ENCODE assay signal across 23 cellular contexts in the genomic region with DNA sequence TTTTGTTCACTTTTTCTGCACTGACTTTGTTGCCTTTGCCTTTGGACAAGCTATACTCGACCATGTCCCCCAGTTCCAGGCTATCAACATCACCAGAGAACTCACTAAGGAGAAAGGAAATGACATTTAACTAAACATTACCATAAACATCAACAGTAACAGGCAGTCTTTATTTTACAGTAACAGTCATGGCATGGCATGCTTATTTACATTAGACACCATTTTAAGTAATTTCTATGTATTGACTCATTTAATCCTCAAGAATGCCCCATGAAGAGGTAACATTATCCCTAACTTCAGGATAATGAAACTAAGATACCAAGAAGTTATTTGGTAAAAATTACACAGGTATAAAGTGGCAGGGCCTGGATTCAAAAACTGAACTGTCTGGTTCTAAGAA. TPM values are rescaled to one million over a fixed set of nuclear protein-coding genes. Genes with fewer than 3 reads are reported as not detected.
"Had no signal": no experiment of that assay in that cellular context is flagged by ENCODE, and none has a peak within 500 bp of the region (broad histone marks: within the 10 kb centered on the region; RNA-seq: fewer than 3 reads in every experiment).

No MANE protein-coding gene starts in this region.

- H3K9me3 ChIP-seq: ascending aorta, breast epithelium, heart right ventricle, lower lobe of right lung, ovary, transverse colon had no signal

- H3K27me3 Mint-ChIP-seq: activated B cell treated with CpG ODN at 0.5 μM for 24 hours; activated CD4-positive, alpha-beta T cell treated with anti-CD3 and anti-CD28 coated beads, Interleukin-2, amount 10 ng/mL, durations not matched to agents 7 days and 5 days; dendritic cell treated with granulocyte-macrophage colony-stimulating factor and Interleukin-4, amounts not matched to agents 40 ng/mL and 50 ng/mL, for 4 days had no signal

- H3K4me3 Mint-ChIP-seq: activated B cell treated with CpG ODN at 0.5 μM for 24 hours; activated CD4-positive, alpha-beta T cell treated with anti-CD3 and anti-CD28 coated beads, Interleukin-2, amount 10 ng/mL, durations not matched to agents 7 days and 5 days; dendritic cell treated with granulocyte-macrophage colony-stimulating factor and Interleukin-4, amounts not matched to agents 40 ng/mL and 50 ng/mL, for 4 days; neural progenitor cell had no signal

- H3K4me1 ChIP-seq: ascending aorta, breast epithelium, lower lobe of right lung, neural progenitor cell had no signal

- H3K27ac ChIP-seq: ascending aorta, breast epithelium, epithelial cell of prostate, heart right ventricle, lower lobe of right lung, neural progenitor cell, ovary, transverse colon had no signal

- H3K27me3 ChIP-seq: ascending aorta, breast epithelium, heart right ventricle, neural progenitor cell, ovary, transverse colon had no signal

- DNase-seq: activated B cell treated with CpG ODN at 0.5 μM for 24 hours; activated CD4-positive, alpha-beta T cell treated with anti-CD3 and anti-CD28 coated beads, Interleukin-2, amount 10 ng/mL, durations not matched to agents 7 days and 5 days; activated gamma-delta T cell; effector memory CD4-positive, alpha-beta T cell; foreskin melanocyte; heart right ventricle; left colon; lower lobe of right lung; ovary; SIG-M5; stimulated activated CD4-positive, alpha-beta T cell treated with anti-CD3 and anti-CD28 coated beads, Interleukin-2, amount 100 ng/mL, for 48 hours; stimulated activated naive CD4-positive, alpha-beta T cell treated with Interleukin-2 at 50 U/mL for 16 hours; substantia nigra; T-helper 2 cell; transverse colon had no signal

- H3K4me1 Mint-ChIP-seq: activated B cell treated with CpG ODN at 0.5 μM for 24 hours, neural progenitor cell had no signal

- H3K9me3 Mint-ChIP-seq: activated B cell treated with CpG ODN at 0.5 μM for 24 hours; activated CD4-positive, alpha-beta T cell treated with anti-CD3 and anti-CD28 coated beads, Interleukin-2, amount 10 ng/mL, durations not matched to agents 7 days and 5 days; dendritic cell treated with granulocyte-macrophage colony-stimulating factor and Interleukin-4, amounts not matched to agents 40 ng/mL and 50 ng/mL, for 4 days; neural progenitor cell had no signal

- ATAC-seq: heart right ventricle, left colon, lower lobe of right lung had no signal

- H3K27ac Mint-ChIP-seq: activated B cell treated with CpG ODN at 0.5 μM for 24 hours; activated CD4-positive, alpha-beta T cell treated with anti-CD3 and anti-CD28 coated beads, Interleukin-2, amount 10 ng/mL, durations not matched to agents 7 days and 5 days; dendritic cell treated with granulocyte-macrophage colony-stimulating factor and Interleukin-4, amounts not matched to agents 40 ng/mL and 50 ng/mL, for 4 days; neural progenitor cell had no signal

- H3K9ac ChIP-seq: neural progenitor cell had no signal

- H3K4me3 ChIP-seq: ascending aorta, breast epithelium, heart right ventricle, lower lobe of right lung, neural progenitor cell, ovary, transverse colon had no signal

RNA-seq across cellular contexts. Expression of gene AMPD1, which starts 29.9 kb away (rescaled TPM):
- total RNA-seq: activated B cell treated with CpG ODN at 0.5 μM for 24 hours; activated CD4-positive, alpha-beta T cell treated with anti-CD3 and anti-CD28 coated beads, Interleukin-2, amount 10 ng/mL, durations not matched to agents 7 days and 5 days; activated CD8-positive, alpha-beta memory T cell treated with anti-CD3 and anti-CD28 coated beads for 36 hours; ascending aorta; cerebellum; fibroblast of lung had no signal
